ENCODE assay signal across 8 cellular contexts in genomic region chr2:148643421-148643820, GRCh38. TPM values are rescaled to one million over a fixed set of nuclear protein-coding genes. Genes with fewer than 3 reads are reported as not detected.
DNase-seq lines count a peak whose midpoint lies in the region; ATAC-seq lines count a peak whose summit lies in the region.

No MANE protein-coding gene starts in this region.

- H3K4me1 Mint-ChIP-seq in activated T-helper 17 cell treated with anti-CD3 and anti-CD28 coated beads, Interleukin-2, amount 50 U/mL, for 72 hours: peaks cover 19% of the 10 kb centered on the region
- peaks cover 20% of the 10 kb centered on the region in 2 donors for H3K4me1 Mint-ChIP-seq in natural killer cell treated with Interleukin-12 subunit alpha and Interleukin-12 subunit beta and Interleukin-15 and Interleukin-18, amount 100 ng/mL, for 72 hours (ENCODE audit: low read depth in 2 of 2)

- no peaks in the 10 kb centered on the region for H3K27me3 Mint-ChIP-seq in activated T-helper 17 cell treated with anti-CD3 and anti-CD28 coated beads, Interleukin-2, amount 50 U/mL, for 72 hours
- H3K27me3 Mint-ChIP-seq in natural killer cell treated with Interleukin-12 subunit alpha and Interleukin-12 subunit beta and Interleukin-15 and Interleukin-18, amount 100 ng/mL, for 72 hours: peaks cover 15 to 21% of the 10 kb centered on the region in 2 donors

- H3K36me3 Mint-ChIP-seq in activated T-helper 17 cell treated with anti-CD3 and anti-CD28 coated beads, Interleukin-2, amount 50 U/mL, for 72 hours (ENCODE audit: low read depth): peaks cover 19% of the 10 kb centered on the region
- H3K36me3 Mint-ChIP-seq in natural killer cell treated with Interleukin-12 subunit alpha and Interleukin-12 subunit beta and Interleukin-15 and Interleukin-18, amount 100 ng/mL, for 72 hours: no peaks in the 10 kb centered on the region

- ATAC-seq in HG02938 (IDR thresholded peaks at IDR 0.05; ENCODE audit: unreplicated experiment) (peak; percentile 29), GM21717 (IDR thresholded peaks at IDR 0.05; ENCODE audit: unreplicated experiment) (no peak), HG02763 (IDR thresholded peaks at IDR 0.05; ENCODE audit: unreplicated experiment) (no peak)
- peak; percentile 48 for ATAC-seq in activated T-helper 17 cell treated with anti-CD3 and anti-CD28 coated beads, Interleukin-2, amount 50 U/mL, for 72 hours (replicated peaks)
- peak in 1 of 2 donors; percentile 14 for ATAC-seq in natural killer cell treated with Interleukin-12 subunit alpha and Interleukin-12 subunit beta and Interleukin-15 and Interleukin-18, amount 100 ng/mL, for 72 hours

- peak overlapping the region; percentile 91 for H3K27ac Mint-ChIP-seq in activated T-helper 17 cell treated with anti-CD3 and anti-CD28 coated beads, Interleukin-2, amount 50 U/mL, for 72 hours
- H3K27ac Mint-ChIP-seq in natural killer cell treated with Interleukin-12 subunit alpha and Interleukin-12 subunit beta and Interleukin-15 and Interleukin-18, amount 100 ng/mL, for 72 hours: peak overlapping the region; percentile 86 to 96

- H3K4me3 Mint-ChIP-seq in activated T-helper 17 cell treated with anti-CD3 and anti-CD28 coated beads, Interleukin-2, amount 50 U/mL, for 72 hours: peak overlapping the region; percentile 88
- peak overlapping the region; percentile 98 for H3K4me3 Mint-ChIP-seq in natural killer cell treated with Interleukin-12 subunit alpha and Interleukin-12 subunit beta and Interleukin-15 and Interleukin-18, amount 100 ng/mL, for 72 hours

- peak; percentile 29 for DNase-seq in SIG-M5 treated with dmso at 0.1 percent for 504 hours (lab: John Stamatoyannopoulos, UW; ENCODE audit: unreplicated experiment)
- DNase-seq in SIG-M5 (lab: John Stamatoyannopoulos, UW): no peak
- no peak for DNase-seq in natural killer cell treated with Interleukin-12 subunit alpha and Interleukin-12 subunit beta and Interleukin-15 and Interleukin-18, amount 100 ng/mL, for 72 hours (ENCODE audit: low spot score)
- no peak for DNase-seq in iPS-NIHi7 (ENCODE audit: extremely low spot score)

- no peaks in the 10 kb centered on the region for H3K9me3 Mint-ChIP-seq in activated T-helper 17 cell treated with anti-CD3 and anti-CD28 coated beads, Interleukin-2, amount 50 U/mL, for 72 hours
- no peaks in the 10 kb centered on the region for H3K9me3 Mint-ChIP-seq in natural killer cell treated with Interleukin-12 subunit alpha and Interleukin-12 subunit beta and Interleukin-15 and Interleukin-18, amount 100 ng/mL, for 72 hours

RNA-seq across cellular contexts. Expression of gene EPC2, which starts 1.1 kb away (rescaled TPM):
- total RNA-seq in activated T-helper 17 cell treated with anti-CD3 and anti-CD28 coated beads, Interleukin-2, amount 50 U/mL, for 72 hours: 10 to 100 TPM; 22.5 to 25.7 TPM
- 10 to 100 TPM; 27.1 to 33.1 TPM for total RNA-seq in natural killer cell treated with Interleukin-12 subunit alpha and Interleukin-12 subunit beta and Interleukin-15 and Interleukin-18, amount 100 ng/mL, for 72 hours

Comparison
In these comparisons a context has a peak if more than half of its experiments do, and no peak if none do; other contexts are left out.
1. ATAC-seq: peak in HG02938 (single experiment) and activated T-helper 17 cell treated with anti-CD3 and anti-CD28 coated beads, Interleukin-2, amount 50 U/mL, for 72 hours (single experiment); none in GM21717 (single experiment) and HG02763 (single experiment).